Comparison of ENCODE assay signal across 8 cellular contexts in genomic region chr11:134330611-134331564, GRCh38. TPM values are rescaled to one million over a fixed set of nuclear protein-coding genes. Genes with fewer than 3 reads are reported as not detected.
A peak's percentile ranks its signal among the peaks of the same experiment; 100 is the strongest.
DNase-seq lines count a peak whose midpoint lies in the region; ATAC-seq and TF ChIP-seq lines count a peak whose summit lies in the region.

No MANE protein-coding gene starts in this region.

- CTCF ChIA-PET in GM10248 (lab: Yijun Ruan, JAX): no interaction called here

- DNase-seq in DMS53 (lab: John Stamatoyannopoulos, UW) (peak; percentile 35), DMS53 treated with DMSO at 0.1 percent for 48 hours (lab: John Stamatoyannopoulos, UW; ENCODE audit: unreplicated experiment) (no peak), GM10248 (ENCODE audit: extremely low spot score) (no peak), medulla oblongata (ENCODE audit: extremely low spot score) (no peak)
- no peak for DNase-seq in activated T-helper 1 cell treated with anti-CD3 and anti-CD28 coated beads, Interleukin-12 subunit alpha, Interleukin-12 subunit beta, Interleukin-2, Interleukin-4 antibody, amounts not matched to agents 30 ng/mL and 10 ng/mL and 1 ng/mL, durations not matched to agents 14 hours and 24 hours and 36 hours (ENCODE audit: low spot score)

- H3K9ac ChIP-seq in iPS-20b (ENCODE audit: low read depth, low read length): no peak overlapping the region

- H3K9me3 Mint-ChIP-seq in activated T-helper 1 cell treated with anti-CD3 and anti-CD28 coated beads, Interleukin-12 subunit alpha, Interleukin-12 subunit beta, Interleukin-2, Interleukin-4 antibody, amounts not matched to agents 30 ng/mL and 10 ng/mL and 1 ng/mL, durations not matched to agents 14 hours and 24 hours and 36 hours: no peaks in the 10 kb centered on the region

- peak overlapping the region; percentile 85 for H3K4me3 Mint-ChIP-seq in activated T-helper 1 cell treated with anti-CD3 and anti-CD28 coated beads, Interleukin-12 subunit alpha, Interleukin-12 subunit beta, Interleukin-2, Interleukin-4 antibody, amounts not matched to agents 30 ng/mL and 10 ng/mL and 1 ng/mL, durations not matched to agents 14 hours and 24 hours and 36 hours

- TF ChIP-seq CTCF in GM10248 (IDR thresholded peaks at IDR 0.05; ENCODE audit: control extremely low read depth, extremely low read depth, low read depth, missing control alignments): no peak

- H3K27ac ChIP-seq in iPS-20b (ENCODE audit: low read length): no peak overlapping the region
- peak overlapping the region in 1 of 21 experiments; percentile 7 for H3K27ac ChIP-seq in skin epidermis

- peak overlapping the region; percentile 64 for H3K4me3 ChIP-seq in iPS-20b (ENCODE audit: low read length)
- peak overlapping the region in 6 of 7 experiments; percentile 19 to 52 (median 38) for H3K4me3 ChIP-seq in skin epidermis

- H3K36me3 Mint-ChIP-seq in activated T-helper 1 cell treated with anti-CD3 and anti-CD28 coated beads, Interleukin-12 subunit alpha, Interleukin-12 subunit beta, Interleukin-2, Interleukin-4 antibody, amounts not matched to agents 30 ng/mL and 10 ng/mL and 1 ng/mL, durations not matched to agents 14 hours and 24 hours and 36 hours (ENCODE audit: low read depth): peaks cover 2% of the 10 kb centered on the region

- ATAC-seq in HG02642 (IDR thresholded peaks at IDR 0.05; ENCODE audit: poor library complexity, unreplicated experiment): no peak

- peaks cover 41% of the 10 kb centered on the region for H3K27me3 Mint-ChIP-seq in activated T-helper 1 cell treated with anti-CD3 and anti-CD28 coated beads, Interleukin-12 subunit alpha, Interleukin-12 subunit beta, Interleukin-2, Interleukin-4 antibody, amounts not matched to agents 30 ng/mL and 10 ng/mL and 1 ng/mL, durations not matched to agents 14 hours and 24 hours and 36 hours (ENCODE audit: insufficient read depth)

- H3K9me3 ChIP-seq in iPS-20b (ENCODE audit: insufficient read depth, low read depth, low read length): no peaks in the 10 kb centered on the region

- H3K4me1 ChIP-seq in iPS-20b (ENCODE audit: insufficient read depth, low read length): peaks cover 8% of the 10 kb centered on the region

- POLR2A ChIA-PET in GM10248 (lab: Yijun Ruan, JAX): no interaction called here

- peaks cover 56% of the 10 kb centered on the region for H3K27me3 ChIP-seq in iPS-20b (ENCODE audit: insufficient read depth, low read length)

- peaks cover 24% of the 10 kb centered on the region for H3K4me1 Mint-ChIP-seq in activated T-helper 1 cell treated with anti-CD3 and anti-CD28 coated beads, Interleukin-12 subunit alpha, Interleukin-12 subunit beta, Interleukin-2, Interleukin-4 antibody, amounts not matched to agents 30 ng/mL and 10 ng/mL and 1 ng/mL, durations not matched to agents 14 hours and 24 hours and 36 hours (ENCODE audit: low read depth)

- no peaks in the 10 kb centered on the region for H3K36me3 ChIP-seq in iPS-20b (ENCODE audit: insufficient read depth, low read depth, low read length)

- intact Hi-C loops in activated T-helper 1 cell treated with anti-CD3 and anti-CD28 coated beads, Interleukin-12 subunit alpha, Interleukin-12 subunit beta, Interleukin-2, Interleukin-4 antibody, amounts not matched to agents 30 ng/mL and 10 ng/mL and 1 ng/mL, durations not matched to agents 14 hours and 24 hours and 36 hours (cut with micrococcal nuclease): loop anchor here (1.0 to 10.0 kb wide), 6 partner anchors 55 to 403 kb away; partner anchors contain the start of genes ACAD8, GLB1L3, IGSF9B and THYN1

- H3K27ac Mint-ChIP-seq in activated T-helper 1 cell treated with anti-CD3 and anti-CD28 coated beads, Interleukin-12 subunit alpha, Interleukin-12 subunit beta, Interleukin-2, Interleukin-4 antibody, amounts not matched to agents 30 ng/mL and 10 ng/mL and 1 ng/mL, durations not matched to agents 14 hours and 24 hours and 36 hours: no peak overlapping the region

RNA-seq across cellular contexts. Expression of gene GLB1L2, which starts 0.9 kb away (rescaled TPM):
- 8.9 and 11.5 TPM in 2 replicates for total RNA-seq in activated T-helper 1 cell treated with anti-CD3 and anti-CD28 coated beads, Interleukin-12 subunit alpha, Interleukin-12 subunit beta, Interleukin-2, Interleukin-4 antibody, amounts not matched to agents 30 ng/mL and 10 ng/mL and 1 ng/mL, durations not matched to agents 14 hours and 24 hours and 36 hours

RNA-seq across cellular contexts. Expression of gene GLB1L3, which starts 54.7 kb away (rescaled TPM):
- total RNA-seq in activated T-helper 1 cell treated with anti-CD3 and anti-CD28 coated beads, Interleukin-12 subunit alpha, Interleukin-12 subunit beta, Interleukin-2, Interleukin-4 antibody, amounts not matched to agents 30 ng/mL and 10 ng/mL and 1 ng/mL, durations not matched to agents 14 hours and 24 hours and 36 hours: 14.6 and 16.1 TPM in 2 replicates
